Comparison of ENCODE assay signal across 3 cellular contexts in the genomic region with DNA sequence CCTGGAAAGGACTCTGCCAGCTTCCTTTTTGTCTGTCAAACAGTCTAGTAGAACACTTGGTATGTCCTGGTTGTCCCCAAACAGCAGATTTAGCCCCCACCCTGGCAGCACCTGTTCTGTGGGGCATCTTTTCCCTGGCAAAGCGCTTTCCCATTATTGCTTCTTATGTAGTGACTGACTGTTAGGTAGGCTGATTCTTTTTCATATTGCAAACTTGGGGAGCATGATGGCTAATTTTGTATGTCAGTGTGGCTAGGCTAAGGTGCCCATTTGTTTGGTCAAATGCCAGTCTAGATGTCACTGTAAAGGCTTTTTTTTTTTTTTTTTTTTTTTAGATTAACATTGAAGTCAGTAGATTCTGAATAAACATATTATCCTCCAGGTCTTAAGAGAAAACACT.
"Had no signal": no experiment of that assay in that cellular context is flagged by ENCODE, and none has a peak within 500 bp of the region (broad histone marks: within the 10 kb centered on the region; RNA-seq: fewer than 3 reads in every experiment).

No MANE protein-coding gene starts in this region.

- DNase-seq: GDM1, GF-D8 had no signal

- ATAC-seq: GM12878 had no signal

- H3K4me3 ChIP-seq: GM12878 had no signal
